Comparison of ENCODE assay signal across 8 cellular contexts in genomic region chr1:234605983-234606730, GRCh38. TPM values are rescaled to one million over a fixed set of nuclear protein-coding genes. Genes with fewer than 3 reads are reported as not detected.
A peak's percentile ranks its signal among the peaks of the same experiment; 100 is the strongest.
DNase-seq lines count a peak whose midpoint lies in the region; ATAC-seq lines count a peak whose summit lies in the region.

No MANE protein-coding gene starts in this region.

- H3K9me3 Mint-ChIP-seq in activated naive CD4-positive, alpha-beta T cell treated with anti-CD3 and anti-CD28 coated beads for 36 hours = no peaks in the 10 kb centered on the region

- CTCF ChIA-PET in activated naive CD4-positive, alpha-beta T cell treated with anti-CD3 and anti-CD28 coated beads for 36 hours (lab: Charles Lee) = no interaction called here

- peak overlapping the region; percentile 99 for H3K27ac Mint-ChIP-seq in activated naive CD4-positive, alpha-beta T cell treated with anti-CD3 and anti-CD28 coated beads for 36 hours

- peaks cover 50% of the 10 kb centered on the region for H3K36me3 Mint-ChIP-seq in activated naive CD4-positive, alpha-beta T cell treated with anti-CD3 and anti-CD28 coated beads for 36 hours (ENCODE audit: low read depth)

- H3K4me1 Mint-ChIP-seq in activated naive CD4-positive, alpha-beta T cell treated with anti-CD3 and anti-CD28 coated beads for 36 hours (ENCODE audit: low read depth) = peaks cover 32% of the 10 kb centered on the region

- DNase-seq in activated T-cell treated with anti-CD3 and anti-CD28 coated beads for 1 hour (ENCODE audit: low read depth) = peak; percentile 33
- DNase-seq in activated T-cell treated with anti-CD3 and anti-CD28 coated beads for 4 hours = no peak
- DNase-seq in NCI-H748 treated with DMSO at 0.1 percent for 48 hours (lab: John Stamatoyannopoulos, UW) = peak; percentile 35
- DNase-seq in activated naive CD4-positive, alpha-beta T cell treated with anti-CD3 and anti-CD28 coated beads for 36 hours = peak; percentile 58
- peak; percentile 54 for DNase-seq in left cardiac atrium
- DNase-seq in renal cortical epithelial cell (ENCODE audit: low read depth) = peak; percentile 67

- ATAC-seq in left cardiac atrium (no peak), GM21786 (IDR thresholded peaks at IDR 0.05; ENCODE audit: unreplicated experiment) (no peak), GM21447 (IDR thresholded peaks at IDR 0.05; ENCODE audit: unreplicated experiment) (no peak)

- peak overlapping the region; percentile 98 for H3K4me3 Mint-ChIP-seq in activated naive CD4-positive, alpha-beta T cell treated with anti-CD3 and anti-CD28 coated beads for 36 hours

- intact Hi-C loops in activated naive CD4-positive, alpha-beta T cell treated with anti-CD3 and anti-CD28 coated beads for 36 hours (cut with micrococcal nuclease) = loop anchor here (1.0 to 10.0 kb wide), 4 partner anchors 107 to 477 kb away; partner anchors contain the start of gene COA6
- intact Hi-C loops in left cardiac atrium (cut with DNase I) = loop anchor here (2.0 to 5.0 kb wide), 7 partner anchors 69 to 477 kb away; no protein-coding TSS in a partner anchor

- no peaks in the 10 kb centered on the region for H3K27me3 Mint-ChIP-seq in activated naive CD4-positive, alpha-beta T cell treated with anti-CD3 and anti-CD28 coated beads for 36 hours (ENCODE audit: low read depth)

RNA-seq across cellular contexts. Expression of gene IRF2BP2, which starts 3.8 kb away (rescaled TPM):
- 100 to 1,000 TPM in 1 of 2 experiments, 10 to 100 TPM in 1; 99.6 to 107 TPM for total RNA-seq in activated naive CD4-positive, alpha-beta T cell treated with anti-CD3 and anti-CD28 coated beads for 36 hours
- total RNA-seq in left cardiac atrium (100 to 1,000 TPM in 1 of 2 donors, 10 to 100 TPM in 1; 98.0 to 100 TPM), renal cortical epithelial cell (53.0 and 79.6 TPM in 2 replicates)
